21 cellular contexts compared by ENCODE assay signal in genomic region chr3:188246905-188247304, GRCh38.
A peak's percentile ranks its signal among the peaks of the same experiment; 100 is the strongest.
DNase-seq lines count a peak whose midpoint lies in the region; ATAC-seq, FAIRE-seq and TF ChIP-seq lines count a peak whose summit lies in the region.
"Had no signal": no experiment of that assay in that cellular context is flagged by ENCODE, and none has a peak within 500 bp of the region (broad histone marks: within the 10 kb centered on the region; RNA-seq: fewer than 3 reads in every experiment).

No MANE protein-coding gene starts in this region.

- TF ChIP-seq RAD21 in HepG2 (CRISPR knock-in tag; IDR thresholded peaks at IDR 0.05) (no peak), H1 (IDR thresholded peaks at IDR 0.05 in 1 of 2, conservative IDR thresholded peaks at IDR 0.05 in 1 of 2; ENCODE audit: low read depth in 2 of 2, low read length in 2 of 2) (no peak)

- H2AFZ ChIP-seq in HepG2 (ENCODE audit: low read length) = no peak overlapping the region
- no peak overlapping the region for H2AFZ ChIP-seq in H1 (ENCODE audit: low read length)

- no peak overlapping the region for H4K91ac ChIP-seq in H1 (replicated peaks; ENCODE audit: insufficient read length, low read length)

- H2AK5ac ChIP-seq in H1 (ENCODE audit: low read depth, low read length) = no peak overlapping the region

- no peak overlapping the region for H2BK20ac ChIP-seq in H1 (ENCODE audit: low read length)

- CTCF ChIA-PET in HepG2 (lab: Yijun Ruan, JAX; ENCODE audit: low intra/inter-chr PET ratio, low total read pairs) (no interaction called here), H1 (lab: Charles Lee; ENCODE audit: partially characterized antibody) (no interaction called here)

- no peak overlapping the region for H3K27ac ChIP-seq in HepG2 (ENCODE audit: extremely low read length, insufficient read depth, low read length)
- no peak overlapping the region for H3K27ac ChIP-seq in right lobe of liver
- H3K27ac ChIP-seq in H1 (ENCODE audit: low read depth, low read length) = no peak overlapping the region
- peak overlapping the region; percentile 55 to 97 (median 83) for H3K27ac ChIP-seq in sigmoid colon
- H3K27ac ChIP-seq: HL-60, Peyer's patch, SJCRH30 had no signal

- H4K20me1 ChIP-seq in HepG2 (ENCODE audit: insufficient read depth, low read length) (no peaks in the 10 kb centered on the region), H1 (replicated peaks in 1 of 2; ENCODE audit: control insufficient read depth in 1 of 2, insufficient read depth in 2 of 2, low read length in 2 of 2) (no peaks in the 10 kb centered on the region)

- H3K4me3 ChIP-seq in HepG2 (replicated peaks in 1 of 3; ENCODE audit: insufficient read depth in 1 of 3, low read depth in 2 of 3, low read length in 3 of 3) (no peak overlapping the region), right lobe of liver (no peak overlapping the region), H1 (ENCODE audit: extremely low read depth in 1 of 4, insufficient read depth in 2 of 4, low read depth in 3 of 4, low read length in 4 of 4) (no peak overlapping the region), sigmoid colon (no peak overlapping the region)
- H3K4me3 ChIP-seq: Peyer's patch, SJCRH30 had no signal

- intact Hi-C loops in HepG2 (cut with micrococcal nuclease; ENCODE audit: unreplicated experiment) = no loop called here
- intact Hi-C loops in right lobe of liver (cut with DNase I) = no loop called here
- intact Hi-C loops in sigmoid colon (cut with DNase I) = no loop called here

- FAIRE-seq in HepG2 (lab: Jason Lieb, UNC) (no peak), H1 (lab: Jason Lieb, UNC) (no peak)
- FAIRE-seq: A204.1 had no signal

- POLR2A ChIA-PET in HepG2 (lab: Yijun Ruan, JAX) (no interaction called here), H1 (lab: Charles Lee; ENCODE audit: partially characterized antibody) (interaction anchor here (1.2 to 1.5 kb wide), 2 partner anchors 20 to 24 kb away, joined by 3 read pairs; no protein-coding TSS in a partner anchor)

- no peak overlapping the region for H4K5ac ChIP-seq in H1 (ENCODE audit: insufficient read length, low read depth, low read length)

- H3K14ac ChIP-seq in H1 (ENCODE audit: insufficient read length) = no peak overlapping the region

- H2BK15ac ChIP-seq in H1 (ENCODE audit: low read length) = no peak overlapping the region

- no peaks in the 10 kb centered on the region for H3K27me3 ChIP-seq in HepG2 (ENCODE audit: control insufficient read depth in 1 of 2, insufficient read depth in 2 of 2, low read length in 2 of 2)
- no peaks in the 10 kb centered on the region for H3K27me3 ChIP-seq in right lobe of liver
- H3K27me3 ChIP-seq in H1 (replicated peaks in 1 of 4; ENCODE audit: control insufficient read depth in 3 of 4, extremely low read depth in 1 of 4, insufficient read depth in 3 of 4, low read length in 3 of 4) = no peaks in the 10 kb centered on the region
- no peaks in the 10 kb centered on the region for H3K27me3 ChIP-seq in sigmoid colon
- H3K27me3 ChIP-seq: Peyer's patch, SJCRH30 had no signal

- BruUV-seq in HepG2 (replicated peaks; lab: Mats Ljungman, UMichigan) = no TSS peak

- H3K23ac ChIP-seq in H1 (ENCODE audit: insufficient read length) = no peak overlapping the region

- in situ Hi-C loops in HepG2 (cut with HindIII; ENCODE audit: extremely low pct_ligation_motif_present, low pct_unique_long_range_greater_than_20kb) = no loop called here

- peaks cover 15% of the 10 kb centered on the region for H3K4me1 ChIP-seq in HepG2 (ENCODE audit: insufficient read depth, low read length)
- no peaks in the 10 kb centered on the region for H3K4me1 ChIP-seq in right lobe of liver
- H3K4me1 ChIP-seq in H1 (replicated peaks in 1 of 4; ENCODE audit: control insufficient read depth in 3 of 4, insufficient read depth in 4 of 4, low read length in 3 of 4) = 0 out of 7 replicates have a peak, but pooled peaks cover 0 to 2% (median 0%) of the 10 kb centered on the region in 4 experiments
- H3K4me1 ChIP-seq in sigmoid colon = peaks cover 0 to 76% (median 67%) of the 10 kb centered on the region in 4 donors
- H3K4me1 ChIP-seq: SJCRH30 had no signal

- TF ChIP-seq POLR2A in HepG2 (IDR thresholded peaks at IDR 0.05; ENCODE audit: insufficient read depth in 1 of 2, low read depth in 2 of 2, low read length in 2 of 2) (no peak), right lobe of liver (IDR thresholded peaks at IDR 0.05) (no peak), H1 (IDR thresholded peaks at IDR 0.05; ENCODE audit: control extremely low read depth in 1 of 2, low read depth in 2 of 2, low read length in 2 of 2) (no peak), sigmoid colon (IDR thresholded peaks at IDR 0.05) (no peak)

- H3K23me2 ChIP-seq in H1 (ENCODE audit: low read depth, low read length) = no peaks in the 10 kb centered on the region

- TF ChIP-seq EP300 in HepG2 (IDR thresholded peaks at IDR 0.05; ENCODE audit: low read depth in 2 of 2, low read length in 2 of 2) (no peak), HepG2 (CRISPR knock-in tag; IDR thresholded peaks at IDR 0.05; ENCODE audit: borderline replicate concordance) (no peak), H1 (IDR thresholded peaks at IDR 0.05; ENCODE audit: borderline replicate concordance in 1 of 2, low read depth in 2 of 2, low read length in 2 of 2) (no peak), sigmoid colon (IDR thresholded peaks at IDR 0.05) (no peak)

- WGBS in HepG2 (ENCODE audit: low lambda C conversion rate) = 100% methylated on average over 2 of the region's 2 CpGs
- 88% methylated on average over 2 of the region's 2 CpGs for WGBS in right lobe of liver (ENCODE audit: insufficient coverage, low coverage, low lambda C conversion rate, missing lambda C conversion rate)
- 96% methylated on average over 2 of the region's 2 CpGs; no CpG with 5 or more reads in 1 of the 2 experiments for WGBS in H1 (ENCODE audit: extremely low coverage in 1 of 2, insufficient coverage in 1 of 2, insufficient read length in 1 of 2, insufficient replicate concordance in 2 of 2, low coverage in 1 of 2, low lambda C conversion rate in 2 of 2, missing lambda C conversion rate in 1 of 2), 2 experiments
- WGBS in sigmoid colon, 2 donors = 82 to 84% methylated on average over 2 of the region's 2 CpGs

- no peaks in the 10 kb centered on the region for H3K9me3 ChIP-seq in HepG2 (ENCODE audit: low read length)
- no peaks in the 10 kb centered on the region for H3K9me3 ChIP-seq in right lobe of liver
- H3K9me3 ChIP-seq in H1 (ENCODE audit: insufficient read depth in 2 of 2, low read depth in 1 of 2, low read length in 1 of 2) = no peaks in the 10 kb centered on the region
- no peaks in the 10 kb centered on the region for H3K9me3 ChIP-seq in sigmoid colon
- H3K9me3 ChIP-seq: Peyer's patch, SJCRH30 had no signal

- H3K79me2 ChIP-seq in HepG2 (ENCODE audit: insufficient read depth, low read length) (peaks cover 13% of the 10 kb centered on the region), H1 (ENCODE audit: control insufficient read depth in 1 of 2, insufficient read depth in 2 of 2, low read length in 2 of 2) (no peaks in the 10 kb centered on the region)

- H2BK120ac ChIP-seq in H1 (replicated peaks; ENCODE audit: low read depth, low read length) = no peak overlapping the region

- H3K9ac ChIP-seq in HepG2 (ENCODE audit: insufficient read depth, low read depth, low read length) = no peak overlapping the region
- no peak overlapping the region for H3K9ac ChIP-seq in H1 (replicated peaks in 1 of 4; ENCODE audit: extremely low read depth in 1 of 4, low read depth in 3 of 4, low read length in 3 of 4)

- no peak for ATAC-seq in HepG2
- no peak for ATAC-seq in right lobe of liver
- ATAC-seq in HG02798 (IDR thresholded peaks at IDR 0.05; ENCODE audit: poor library complexity, unreplicated experiment) = no peak
- no peak for ATAC-seq in HG02981 (IDR thresholded peaks at IDR 0.05; ENCODE audit: unreplicated experiment)

- no peak overlapping the region for H4K8ac ChIP-seq in H1 (ENCODE audit: extremely low read depth, insufficient read depth, low read length)

- H3K36me3 ChIP-seq in HepG2 (replicated peaks in 1 of 2; ENCODE audit: control insufficient read depth in 1 of 2, insufficient read depth in 2 of 2, low read length in 2 of 2) (peaks cover under 1 to 1% of the 10 kb centered on the region in 2 experiments; a peak in 1 of 5 replicates), right lobe of liver (no peaks in the 10 kb centered on the region), H1 (ENCODE audit: control insufficient read depth in 2 of 4, insufficient read depth in 4 of 4, low read length in 3 of 4) (no peaks in the 10 kb centered on the region), sigmoid colon (peaks cover 0 to 5% (median 0%) of the 10 kb centered on the region in 4 donors)
- H3K36me3 ChIP-seq: Peyer's patch, SJCRH30 had no signal

- DNase-seq in HepG2 (ENCODE audit: low spot score) = no peak
- DNase-seq in right lobe of liver = no peak
- no peak for DNase-seq in H1 (ENCODE audit: low read depth in 1 of 2, low spot score in 2 of 2)
- DNase-seq in sigmoid colon = no peak
- no peak for DNase-seq in SHP77 (lab: John Stamatoyannopoulos, UW)
- no peak for DNase-seq in hepatic stellate cell (ENCODE audit: low spot score)
- DNase-seq: GDM1, H7, KG1, NCI-H1105, NCI-H146, NCI-H2029, NCI-H226, NCI-H510A treated with DMSO at 0.1 percent for 48 hours, NCI-H748 treated with DMSO at 0.1 percent for 48 hours, Peyer's patch, SJCRH30 had no signal

- no peak overlapping the region for H2BK12ac ChIP-seq in H1 (ENCODE audit: low read depth, low read length)

- H3K56ac ChIP-seq in H1 (replicated peaks; ENCODE audit: insufficient read length, low read depth, low read length) = no peak overlapping the region

- no peak overlapping the region for H3K18ac ChIP-seq in H1 (ENCODE audit: extremely low read depth, low read length)

- TF ChIP-seq CTCF in HepG2 (CRISPR knock-in tag; IDR thresholded peaks at IDR 0.05) (no peak), right lobe of liver (IDR thresholded peaks at IDR 0.05) (no peak), H1 (IDR thresholded peaks at IDR 0.05; ENCODE audit: control extremely low read depth in 1 of 3, insufficient read depth in 1 of 3, low read depth in 1 of 3, low read length in 3 of 3) (no peak), sigmoid colon (IDR thresholded peaks at IDR 0.05) (no peak)

- no peaks in the 10 kb centered on the region for H3K79me1 ChIP-seq in H1 (ENCODE audit: low read depth, low read length)

- H3K4me2 ChIP-seq in HepG2 (ENCODE audit: low read depth, low read length) = no peak overlapping the region
- H3K4me2 ChIP-seq in H1 (ENCODE audit: insufficient read depth in 1 of 2, low read depth in 2 of 2, low read length in 2 of 2) = no peak overlapping the region

- H2BK5ac ChIP-seq in H1 (ENCODE audit: low read depth, low read length) = no peak overlapping the region

- H3K4ac ChIP-seq in H1 (replicated peaks; ENCODE audit: insufficient read length, low read depth, low read length) = no peak overlapping the region

TF ChIP-seq in HepG2, 621 proteins besides CTCF, POLR2A, EP300 and RAD21 (continues in another document):
- TF ChIP-seq EHMT2 (IDR thresholded peaks at IDR 0.05; ENCODE audit: borderline replicate concordance, low read depth, low read length) = no peak

TF ChIP-seq in H1, 55 proteins besides CTCF, POLR2A, EP300 and RAD21:
- no peak for TF ChIP-seq ASH2L (IDR thresholded peaks at IDR 0.05; ENCODE audit: low read length)
- TF ChIP-seq KDM1A (IDR thresholded peaks at IDR 0.05; ENCODE audit: borderline replicate concordance, low read length) = 0 out of 2 replicates have a peak, but pooled peaks have one; percentile 40
- no peak for TF ChIP-seq EZH2 (IDR thresholded peaks at IDR 0.05; ENCODE audit: low read depth, low read length, severe bottlenecking)
- no peak for TF ChIP-seq RFX5 (IDR thresholded peaks at IDR 0.05; ENCODE audit: borderline replicate concordance, low read depth, low read length)

Comparison
In these comparisons a context has a peak if more than half of its experiments do, and no peak if none do; other contexts are left out.
1. H3K27ac ChIP-seq: peak in sigmoid colon (4 of 4); none in HepG2 (single experiment), right lobe of liver (0 of 3) and H1 (single experiment).
2. Of the 41 proteins assayed by ChIP-seq in both HepG2 and H1: peak only in HepG2: none; only in H1: KDM1A; in both: none; in neither: 40.